13 cellular contexts compared by ENCODE assay signal in the genomic region with DNA sequence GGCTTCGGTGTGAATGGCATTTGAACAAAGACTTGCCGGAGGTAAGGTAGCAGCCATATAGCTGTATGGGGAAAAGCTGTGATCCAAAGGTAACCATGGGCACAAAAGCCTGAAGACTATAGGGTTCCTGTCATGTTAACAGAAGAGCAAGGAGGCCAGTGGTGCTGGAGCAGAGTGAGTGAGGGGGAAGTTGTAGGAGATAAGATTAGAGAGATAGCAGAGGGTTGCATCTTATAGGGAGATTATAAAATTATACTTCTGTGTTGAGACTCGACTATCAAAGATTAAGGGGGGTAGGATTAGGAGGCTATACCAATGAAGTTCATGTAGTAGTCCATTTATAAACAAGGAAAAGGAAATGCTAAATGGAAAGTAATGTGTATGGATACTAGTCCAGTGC. TPM values are rescaled to one million over a fixed set of nuclear protein-coding genes. Genes with fewer than 3 reads are reported as not detected.
DNase-seq lines count a peak whose midpoint lies in the region; ATAC-seq, FAIRE-seq and TF ChIP-seq lines count a peak whose summit lies in the region.
"Had no signal": no experiment of that assay in that cellular context is flagged by ENCODE, and none has a peak within 500 bp of the region (broad histone marks: within the 10 kb centered on the region; RNA-seq: fewer than 3 reads in every experiment).

No MANE protein-coding gene starts in this region.

- H2AFZ ChIP-seq in Karpas-422 (ENCODE audit: low read length) (no peak overlapping the region), GM12878 (ENCODE audit: control insufficient read depth, low read depth, low read length) (no peak overlapping the region), osteoblast (ENCODE audit: low read length) (no peak overlapping the region)

- no peak for TF ChIP-seq RAD21 in GM12878 (IDR thresholded peaks at IDR 0.05; ENCODE audit: insufficient read depth, low read depth, low read length)

- no peaks in the 10 kb centered on the region for H3K27me3 ChIP-seq in Karpas-422 (ENCODE audit: low read length)
- H3K27me3 ChIP-seq in GM12878 (replicated peaks in 1 of 2; ENCODE audit: control insufficient read depth in 2 of 2, insufficient read depth in 2 of 2, low read length in 1 of 2) = no peaks in the 10 kb centered on the region
- no peaks in the 10 kb centered on the region for H3K27me3 ChIP-seq in osteoblast (ENCODE audit: insufficient read depth, low read length)
- no peaks in the 10 kb centered on the region for H3K27me3 ChIP-seq in aorta (ENCODE audit: control insufficient read depth in 1 of 2, insufficient read depth in 2 of 2, low read length in 1 of 2)

- TF ChIP-seq CTCF in GM12878 (IDR thresholded peaks at IDR 0.05 in 2 of 3, conservative IDR thresholded peaks at IDR 0.05 in 1 of 3; ENCODE audit: control insufficient read depth in 2 of 3, extremely low read depth in 1 of 3, insufficient read depth in 1 of 3, low read depth in 3 of 3, low read length in 3 of 3) (no peak), osteoblast (IDR thresholded peaks at IDR 0.05; ENCODE audit: extremely low read depth, low read depth, low read length) (no peak)

- H3K4me3 ChIP-seq in Karpas-422 (ENCODE audit: low read length) = peak overlapping the region; percentile 48
- peak overlapping the region; percentile 53 for H3K4me3 ChIP-seq in GM12878
- no peak overlapping the region for H3K4me3 ChIP-seq in osteoblast (ENCODE audit: insufficient read depth, low read length)
- H3K4me3 ChIP-seq in aorta (ENCODE audit: low read length in 2 of 2) = no peak overlapping the region

- CTCF ChIA-PET in activated CD4-positive, alpha-beta memory T cell treated with anti-CD3 and anti-CD28 coated beads, Interleukin-2, amount 10 ng/mL, durations not matched to agents 7 days and 5 days (lab: Charles Lee) = interaction anchor here (1.0 kb wide), 1 partner anchor 38 kb away, joined by 3 read pairs; no protein-coding TSS in a partner anchor
- CTCF ChIA-PET in activated CD4-positive, alpha-beta memory T cell treated with anti-CD3 and anti-CD28 coated beads for 36 hours (lab: Charles Lee) = no interaction called here
- CTCF ChIA-PET in GM12878 (lab: Yijun Ruan, JAX) = interaction anchor here (0.9 to 5.5 kb wide), 3 partner anchors 21 to 168 kb away, joined by 3 to 28 read pairs (median 3); no protein-coding TSS in a partner anchor

- H3K9me3 Mint-ChIP-seq in activated CD4-positive, alpha-beta memory T cell treated with anti-CD3 and anti-CD28 coated beads, Interleukin-2, amount 10 ng/mL, durations not matched to agents 7 days and 5 days = no peaks in the 10 kb centered on the region
- no peaks in the 10 kb centered on the region for H3K9me3 Mint-ChIP-seq in activated CD4-positive, alpha-beta memory T cell treated with anti-CD3 and anti-CD28 coated beads for 36 hours

- H3K9me3 ChIP-seq in Karpas-422 (ENCODE audit: low read length) = no peaks in the 10 kb centered on the region
- H3K9me3 ChIP-seq in GM12878 (replicated peaks; ENCODE audit: control insufficient read depth, insufficient read depth, low read length) = no peaks in the 10 kb centered on the region
- H3K9me3 ChIP-seq in osteoblast (ENCODE audit: low read depth, low read length) = no peaks in the 10 kb centered on the region
- no peaks in the 10 kb centered on the region for H3K9me3 ChIP-seq in aorta (ENCODE audit: control insufficient read depth, low read length)

- no peak for TF ChIP-seq EP300 in GM12878 (IDR thresholded peaks at IDR 0.05; ENCODE audit: borderline replicate concordance in 1 of 2, control insufficient read depth in 1 of 2, low read depth in 2 of 2, low read length in 2 of 2)

- peaks cover 53% of the 10 kb centered on the region for H3K4me1 Mint-ChIP-seq in activated CD4-positive, alpha-beta memory T cell treated with anti-CD3 and anti-CD28 coated beads, Interleukin-2, amount 10 ng/mL, durations not matched to agents 7 days and 5 days
- H3K4me1 Mint-ChIP-seq in activated CD4-positive, alpha-beta memory T cell treated with anti-CD3 and anti-CD28 coated beads for 36 hours (ENCODE audit: low read depth) = peaks cover 56% of the 10 kb centered on the region

- H3K4me2 ChIP-seq in Karpas-422 (ENCODE audit: low read depth, low read length, poor library complexity, severe bottlenecking) (peak overlapping the region; percentile 66), GM12878 (ENCODE audit: control insufficient read depth, insufficient read depth) (peak overlapping the region; percentile 49), osteoblast (ENCODE audit: insufficient read depth, low read length) (peak overlapping the region; percentile 47)

- no peaks in the 10 kb centered on the region for H3K9me2 ChIP-seq in Karpas-422 (replicated peaks; ENCODE audit: insufficient read depth, low read length)

- 0 out of 2 replicates have a peak overlapping the region, but pooled peaks have one; percentile 8 for H3K27ac ChIP-seq in Karpas-422 (ENCODE audit: low read length)
- no peak overlapping the region for H3K27ac ChIP-seq in GM12878 (ENCODE audit: control insufficient read depth, insufficient read depth)
- H3K27ac ChIP-seq in osteoblast (ENCODE audit: low read depth, low read length) = no peak overlapping the region
- no peak overlapping the region for H3K27ac ChIP-seq in aorta (ENCODE audit: low read depth in 1 of 2, low read length in 2 of 2)

- intact Hi-C loops in activated CD4-positive, alpha-beta memory T cell treated with anti-CD3 and anti-CD28 coated beads for 36 hours (cut with micrococcal nuclease) = loop anchor here (10.0 kb wide), 3 partner anchors 168 to 1222 kb away; partner anchors contain the start of genes ZNF367 and ZNF782
- intact Hi-C loops in GM12878 (cut with micrococcal nuclease; ENCODE audit: unreplicated experiment) = no loop called here
- intact Hi-C loops in aorta (cut with DNase I) = no loop called here

- H3K4me1 ChIP-seq in Karpas-422 (ENCODE audit: low read length) (peaks cover 63% of the 10 kb centered on the region), GM12878 (ENCODE audit: control insufficient read depth, insufficient read depth, low read length) (no peaks in the 10 kb centered on the region), osteoblast (ENCODE audit: insufficient read depth, low read length) (peaks cover 19% of the 10 kb centered on the region), aorta (ENCODE audit: control insufficient read depth in 1 of 2, insufficient read depth in 2 of 2, low read length in 2 of 2) (peaks cover 0 to 10% of the 10 kb centered on the region in 2 donors)

- peaks cover 37% of the 10 kb centered on the region for H3K36me3 Mint-ChIP-seq in activated CD4-positive, alpha-beta memory T cell treated with anti-CD3 and anti-CD28 coated beads, Interleukin-2, amount 10 ng/mL, durations not matched to agents 7 days and 5 days (ENCODE audit: low read depth)
- peaks cover 26% of the 10 kb centered on the region for H3K36me3 Mint-ChIP-seq in activated CD4-positive, alpha-beta memory T cell treated with anti-CD3 and anti-CD28 coated beads for 36 hours

- H3K36me3 ChIP-seq in Karpas-422 (ENCODE audit: insufficient read depth, low read length) (peaks cover 22% of the 10 kb centered on the region; the same call in 1 of the 2 replicates), GM12878 (ENCODE audit: control insufficient read depth in 2 of 2, insufficient read depth in 2 of 2, low read length in 1 of 2) (0 out of 4 replicates have a peak, but pooled peaks cover 0 to 3% of the 10 kb centered on the region in 2 experiments), osteoblast (ENCODE audit: insufficient read depth, low read length) (peaks cover under 1% of the 10 kb centered on the region), aorta (ENCODE audit: control insufficient read depth in 1 of 2, insufficient read depth in 2 of 2, low read length in 1 of 2) (no peaks in the 10 kb centered on the region)

- no peak for FAIRE-seq in GM12878 (lab: Jason Lieb, UNC)
- FAIRE-seq: urothelium cell line had no signal

- no peaks in the 10 kb centered on the region for H3K27me3 Mint-ChIP-seq in activated CD4-positive, alpha-beta memory T cell treated with anti-CD3 and anti-CD28 coated beads, Interleukin-2, amount 10 ng/mL, durations not matched to agents 7 days and 5 days
- H3K27me3 Mint-ChIP-seq in activated CD4-positive, alpha-beta memory T cell treated with anti-CD3 and anti-CD28 coated beads for 36 hours = no peaks in the 10 kb centered on the region

- peak overlapping the region; percentile 10 for H3K4me3 Mint-ChIP-seq in activated CD4-positive, alpha-beta memory T cell treated with anti-CD3 and anti-CD28 coated beads, Interleukin-2, amount 10 ng/mL, durations not matched to agents 7 days and 5 days
- H3K4me3 Mint-ChIP-seq in activated CD4-positive, alpha-beta memory T cell treated with anti-CD3 and anti-CD28 coated beads for 36 hours = no peak overlapping the region

- SMC1A ChIA-PET in GM12878 (lab: Charles Lee; ENCODE audit: uncharacterized antibody, unreplicated experiment) = interaction anchor here (0.8 to 2.4 kb wide), 3 partner anchors 9 to 56 kb away, joined by 3 to 9 read pairs (median 3); no protein-coding TSS in a partner anchor

- WGBS in GM12878 (ENCODE audit: insufficient coverage, insufficient replicate concordance, low lambda C conversion rate, missing lambda C conversion rate) = 100% methylated on average over 3 of the region's 3 CpGs
- 74 to 76% methylated on average over 3 of the region's 3 CpGs for WGBS in aorta, 2 donors

- in situ Hi-C loops in GM12878 (cut with MboI) = loop anchor here (25.0 kb wide), 1 partner anchor 1225 kb away; the partner anchor contains the start of gene ZNF367

- BruUV-seq in GM12878 (replicated peaks; lab: Mats Ljungman, UMichigan) = no TSS peak

- TF ChIP-seq POLR2A in GM12878 (IDR thresholded peaks at IDR 0.05; ENCODE audit: low read depth, low read length) = no peak

- POLR2A ChIA-PET in activated CD4-positive, alpha-beta memory T cell treated with anti-CD3 and anti-CD28 coated beads, Interleukin-2, amount 10 ng/mL, durations not matched to agents 7 days and 5 days (lab: Charles Lee) = no interaction called here
- POLR2A ChIA-PET in activated CD4-positive, alpha-beta memory T cell treated with anti-CD3 and anti-CD28 coated beads for 36 hours (lab: Charles Lee) = no interaction called here
- POLR2A ChIA-PET in GM12878 (lab: Charles Lee) = interaction anchor here (1.7 kb wide), 1 partner anchor 60 kb away, joined by 7 read pairs; the partner anchor contains the start of gene XPA

- DNase-seq in activated CD4-positive, alpha-beta memory T cell treated with anti-CD3 and anti-CD28 coated beads, Interleukin-2, amount 10 ng/mL, durations not matched to agents 7 days and 5 days = no peak
- no peak for DNase-seq in activated CD4-positive, alpha-beta memory T cell treated with anti-CD3 and anti-CD28 coated beads for 36 hours
- DNase-seq in Karpas-422 (no peak), GM12878 (ENCODE audit: low read depth, low spot score) (no peak), osteoblast (ENCODE audit: insufficient read length, low spot score, missing footprints) (no peak), COR-L47 (lab: John Stamatoyannopoulos, UW) (no peak), NCI-H1048 (lab: John Stamatoyannopoulos, UW) (no peak), aorta (no peak)
- DNase-seq: left cardiac atrium; MV-4-11; NCI-H345; stimulated activated CD4-positive, alpha-beta T cell treated with anti-CD3 and anti-CD28 coated beads, Interleukin-12 subunit alpha, Interleukin-12 subunit beta, amount 100 ng/mL, for 4 hours had no signal

- H3K79me2 ChIP-seq in Karpas-422 (ENCODE audit: low read length) (peaks cover 88% of the 10 kb centered on the region), GM12878 (ENCODE audit: control insufficient read depth, insufficient read depth, low read length) (peaks cover 86% of the 10 kb centered on the region), osteoblast (ENCODE audit: insufficient read depth, low read length) (peaks cover 80% of the 10 kb centered on the region)

- no peak overlapping the region for H3K27ac Mint-ChIP-seq in activated CD4-positive, alpha-beta memory T cell treated with anti-CD3 and anti-CD28 coated beads, Interleukin-2, amount 10 ng/mL, durations not matched to agents 7 days and 5 days
- no peak overlapping the region for H3K27ac Mint-ChIP-seq in activated CD4-positive, alpha-beta memory T cell treated with anti-CD3 and anti-CD28 coated beads for 36 hours

- RAD21 ChIA-PET in GM12878 (lab: Charles Lee; ENCODE audit: unreplicated experiment) = interaction anchor here (1.3 to 1.7 kb wide), 2 partner anchors 60 to 168 kb away, joined by 3 to 9 read pairs; partner anchors contain the start of gene XPA

- H4K20me1 ChIP-seq in Karpas-422 (ENCODE audit: insufficient read depth, low read depth, low read length) (peaks cover 34% of the 10 kb centered on the region), GM12878 (ENCODE audit: control insufficient read depth, insufficient read depth) (no peaks in the 10 kb centered on the region), osteoblast (ENCODE audit: insufficient read depth, low read length) (peaks cover 38% of the 10 kb centered on the region)

- ATAC-seq in GM12878 = no peak
- ATAC-seq in aorta (ENCODE audit: low FRiP score) = no peak
- ATAC-seq: left cardiac atrium had no signal

- peak overlapping the region; percentile 48 for H3K9ac ChIP-seq in Karpas-422 (ENCODE audit: low read length)
- no peak overlapping the region for H3K9ac ChIP-seq in GM12878 (ENCODE audit: control insufficient read depth, insufficient read depth, low read length)

RNA-seq across cellular contexts. Expression of gene NCBP1, which starts 3.3 kb away (rescaled TPM):
- total RNA-seq in activated CD4-positive, alpha-beta memory T cell treated with anti-CD3 and anti-CD28 coated beads, Interleukin-2, amount 10 ng/mL, durations not matched to agents 7 days and 5 days = 10 to 100 TPM; 34.5 to 36.5 TPM
- total RNA-seq in activated CD4-positive, alpha-beta memory T cell treated with anti-CD3 and anti-CD28 coated beads for 36 hours = 10 to 100 TPM; 43.4 to 47.2 TPM
- total RNA-seq in Karpas-422 (2014; rRNA removed; shearing (Covaris generic); ENCODE audit: low replicate concordance) = 27.2 and 41.9 TPM in 2 replicates
- 69.0 and 71.8 TPM in 2 replicates for total RNA-seq in GM12878 (2013; cell fraction: nucleolus; rRNA removed)
- total RNA-seq in GM12878 (2014; rRNA removed) (32.2 and 38.0 TPM in 2 replicates), GM12878 (2014; rRNA removed; fragmentation: Illumina TruSeq; extraction: Trizol) (37.5 and 39.5 TPM in 2 replicates), GM12878 (2021) (32.4 and 39.5 TPM in 2 replicates), osteoblast (28.0 and 37.3 TPM in 2 replicates), aorta (10 to 100 TPM; 23.1 to 24.0 TPM)
- 10.7 TPM for polyA plus RNA-seq in GM12878 (2011; ENCODE audit: low read depth)
- polyA plus RNA-seq in GM12878 (2011; rRNA removed) (34.1 and 52.0 TPM in 2 replicates), GM12878 (2014; fragmentation: Illumina TruSeq; extraction: Trizol) (38.0 and 44.0 TPM in 2 replicates), GM12878 (2014; fragmentation: Nextera tagmentation; extraction: Ambion mirVana) (10 to 100 TPM; 14.7 to 21.5 TPM), GM12878 (2014; rRNA removed) (22.7 and 29.2 TPM in 2 replicates), GM12878 (2016; fragmentation: Nextera tagmentation; extraction: Ambion mirVana) (10 to 100 TPM; 62.5 to 70.9 TPM), aorta (1 to 10 TPM; 3.5 to 7.9 TPM)
- polyA plus RNA-seq in GM12878 (2011; cell fraction: cytosol; rRNA removed) = 16.2 and 16.7 TPM in 2 replicates
- polyA plus RNA-seq in GM12878 (2011; cell fraction: nucleus; rRNA removed) = 26.2 and 31.1 TPM in 2 replicates
- 19.2 and 23.0 TPM in 2 replicates for polyA plus RNA-seq in GM12878 (2012)
- polyA minus RNA-seq in GM12878 (2011; rRNA and poly(A)+ RNA removed) = 27.1 and 40.6 TPM in 2 replicates
- polyA minus RNA-seq in GM12878 (2011; cell fraction: cytosol; rRNA and poly(A)+ RNA removed) = 9.1 and 14.8 TPM in 2 replicates
- polyA minus RNA-seq in GM12878 (2011; cell fraction: nucleus; rRNA and poly(A)+ RNA removed) = 24.4 and 36.5 TPM in 2 replicates

RNA-seq across cellular contexts. Expression of gene TSTD2, which starts 3.7 kb away (rescaled TPM):
- total RNA-seq in activated CD4-positive, alpha-beta memory T cell treated with anti-CD3 and anti-CD28 coated beads, Interleukin-2, amount 10 ng/mL, durations not matched to agents 7 days and 5 days = 10 to 100 TPM; 10.5 to 12.2 TPM
- total RNA-seq in activated CD4-positive, alpha-beta memory T cell treated with anti-CD3 and anti-CD28 coated beads for 36 hours = 10 to 100 TPM; 10.3 to 13.4 TPM
- total RNA-seq in Karpas-422 (2014; rRNA removed; shearing (Covaris generic); ENCODE audit: low replicate concordance) = 23.8 and 29.2 TPM in 2 replicates
- 37.0 and 38.7 TPM in 2 replicates for total RNA-seq in GM12878 (2013; cell fraction: nucleolus; rRNA removed)
- 19.2 and 22.5 TPM in 2 replicates for total RNA-seq in GM12878 (2014; rRNA removed)
- total RNA-seq in GM12878 (2014; rRNA removed; fragmentation: Illumina TruSeq; extraction: Trizol) = 12.9 TPM in 2 replicates
- 15.3 and 15.4 TPM in 2 replicates for total RNA-seq in GM12878 (2021)
- 8.1 TPM for polyA plus RNA-seq in GM12878 (2011; ENCODE audit: low read depth)
- polyA plus RNA-seq in GM12878 (2011; rRNA removed) = 30.6 and 36.3 TPM in 2 replicates
- polyA plus RNA-seq in GM12878 (2011; cell fraction: cytosol; rRNA removed) = 17.1 and 19.6 TPM in 2 replicates
- polyA plus RNA-seq in GM12878 (2011; cell fraction: nucleus; rRNA removed) = 40.6 and 45.5 TPM in 2 replicates
- polyA plus RNA-seq in GM12878 (2012) = 7.3 and 8.6 TPM in 2 replicates
- polyA plus RNA-seq in GM12878 (2014; fragmentation: Illumina TruSeq; extraction: Trizol) = 18.3 and 21.1 TPM in 2 replicates
- polyA plus RNA-seq in GM12878 (2014; fragmentation: Nextera tagmentation; extraction: Ambion mirVana) = 1 to 10 TPM; 5.0 to 5.3 TPM
- polyA plus RNA-seq in GM12878 (2014; rRNA removed) = 21.4 and 21.5 TPM in 2 replicates
- 1 to 10 TPM; 8.3 to 9.6 TPM for polyA plus RNA-seq in GM12878 (2016; fragmentation: Nextera tagmentation; extraction: Ambion mirVana)
- 22.3 and 29.3 TPM in 2 replicates for polyA minus RNA-seq in GM12878 (2011; rRNA and poly(A)+ RNA removed)
- 7.6 and 10.9 TPM in 2 replicates for polyA minus RNA-seq in GM12878 (2011; cell fraction: cytosol; rRNA and poly(A)+ RNA removed)
- 17.0 and 23.5 TPM in 2 replicates for polyA minus RNA-seq in GM12878 (2011; cell fraction: nucleus; rRNA and poly(A)+ RNA removed)
- total RNA-seq in osteoblast = 16.3 and 19.4 TPM in 2 replicates
- 10 to 100 TPM; 22.7 to 27.2 TPM for total RNA-seq in aorta
- 10 to 100 TPM in 1 of 2 donors, 1 to 10 TPM in 1; 5.8 to 13.4 TPM for polyA plus RNA-seq in aorta

Comparison
In these comparisons a context has a peak if more than half of its experiments do, and no peak if none do; other contexts are left out.
1. H3K4me3 ChIP-seq: peak in Karpas-422 (single experiment) and GM12878 (single experiment); none in osteoblast (single experiment) and aorta (0 of 2).
2. Peak in every context shown above with its lines, with median percentiles within 50 percentile points of each other: H3K4me2 ChIP-seq.